In the genomic region with DNA sequence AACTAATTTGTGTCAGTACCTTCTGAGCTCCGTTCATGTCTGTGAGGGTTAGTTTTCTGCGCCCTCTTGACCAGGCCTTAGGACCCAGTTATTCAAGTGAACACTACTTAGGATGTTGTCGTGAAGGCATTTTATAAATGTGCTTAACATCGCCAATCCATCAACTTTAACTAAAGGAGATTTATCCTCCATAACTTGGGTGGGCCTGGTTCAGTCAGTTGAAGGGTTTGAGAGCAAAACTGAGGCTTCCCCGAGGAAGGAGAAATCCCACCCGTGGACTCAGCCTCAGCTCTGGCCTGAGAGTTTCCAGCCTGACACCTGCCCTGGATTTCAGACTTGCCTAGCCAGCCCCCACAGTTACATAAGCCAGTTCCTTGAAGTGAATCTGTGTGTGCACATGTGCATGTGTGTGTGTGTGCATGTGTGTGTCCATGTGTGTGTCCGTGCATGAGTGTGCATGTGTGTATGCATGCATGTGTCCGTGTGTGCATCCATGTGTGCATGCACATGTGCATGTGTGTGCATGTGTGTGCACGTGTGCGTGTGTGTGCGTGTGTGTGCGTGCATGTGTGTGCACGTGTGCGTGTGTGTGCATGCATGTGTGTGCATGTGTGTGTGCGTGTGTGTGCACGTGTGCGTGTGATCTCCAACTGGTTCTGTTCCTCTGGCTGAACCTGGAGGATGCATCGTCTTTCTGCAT, we compare ENCODE assay signal across 2 cellular contexts.
TF ChIP-seq lines count a peak whose summit lies in the region.

No MANE protein-coding gene starts in this region.

TF ChIP-seq in HepG2, 621 proteins besides CTCF, POLR2A, EP300 and RAD21:
- TF ChIP-seq, protein P1, sequence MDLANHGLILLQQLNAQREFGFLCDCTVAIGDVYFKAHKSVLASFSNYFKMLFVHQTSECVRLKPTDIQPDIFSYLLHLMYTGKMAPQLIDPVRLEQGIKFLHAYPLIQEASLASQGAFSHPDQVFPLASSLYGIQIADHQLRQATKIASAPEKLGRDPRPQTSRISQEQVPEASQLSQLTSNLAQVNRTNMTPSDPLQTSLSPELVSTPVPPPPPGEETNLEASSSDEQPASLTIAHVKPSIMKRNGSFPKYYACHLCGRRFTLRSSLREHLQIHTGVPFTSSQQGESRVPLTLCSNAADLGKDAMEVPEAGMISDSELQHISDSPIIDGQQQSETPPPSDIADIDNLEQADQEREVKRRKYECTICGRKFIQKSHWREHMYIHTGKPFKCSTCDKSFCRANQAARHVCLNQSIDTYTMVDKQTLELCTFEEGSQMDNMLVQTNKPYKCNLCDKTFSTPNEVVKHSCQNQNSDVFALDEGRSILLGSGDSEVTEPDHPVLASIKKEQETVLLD (CRISPR knock-in tag; IDR thresholded peaks at IDR 0.05; ENCODE audit: low read depth), result no peak
- TF ChIP-seq, protein P2, sequence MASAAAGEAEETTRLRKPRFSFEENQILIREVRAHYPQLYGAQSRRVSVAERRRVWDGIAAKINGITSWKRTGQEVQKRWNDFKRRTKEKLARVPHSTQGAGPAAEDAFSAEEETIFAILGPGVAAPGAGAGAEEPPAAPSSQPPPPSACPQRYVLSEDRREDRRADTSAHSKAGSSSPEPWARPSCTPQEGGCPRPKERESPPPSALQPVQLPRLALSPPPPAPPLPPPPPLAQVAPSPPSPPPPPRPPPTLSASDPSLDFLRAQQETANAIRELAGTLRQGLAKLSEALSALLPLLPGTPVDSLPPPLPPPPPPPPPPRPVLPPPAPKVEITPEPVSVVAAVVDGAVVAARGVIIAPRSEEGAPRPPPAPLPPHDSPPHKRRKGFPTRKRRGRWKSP (CRISPR knock-in tag; IDR thresholded peaks at IDR 0.05), result no peak
- TF ChIP-seq ZNF256 (CRISPR knock-in tag; conservative IDR thresholded peaks at IDR 0.05), result no peak
- TF ChIP-seq FOXM1 (CRISPR knock-in tag; IDR thresholded peaks at IDR 0.05), result no peak
- TF ChIP-seq, protein P3, sequence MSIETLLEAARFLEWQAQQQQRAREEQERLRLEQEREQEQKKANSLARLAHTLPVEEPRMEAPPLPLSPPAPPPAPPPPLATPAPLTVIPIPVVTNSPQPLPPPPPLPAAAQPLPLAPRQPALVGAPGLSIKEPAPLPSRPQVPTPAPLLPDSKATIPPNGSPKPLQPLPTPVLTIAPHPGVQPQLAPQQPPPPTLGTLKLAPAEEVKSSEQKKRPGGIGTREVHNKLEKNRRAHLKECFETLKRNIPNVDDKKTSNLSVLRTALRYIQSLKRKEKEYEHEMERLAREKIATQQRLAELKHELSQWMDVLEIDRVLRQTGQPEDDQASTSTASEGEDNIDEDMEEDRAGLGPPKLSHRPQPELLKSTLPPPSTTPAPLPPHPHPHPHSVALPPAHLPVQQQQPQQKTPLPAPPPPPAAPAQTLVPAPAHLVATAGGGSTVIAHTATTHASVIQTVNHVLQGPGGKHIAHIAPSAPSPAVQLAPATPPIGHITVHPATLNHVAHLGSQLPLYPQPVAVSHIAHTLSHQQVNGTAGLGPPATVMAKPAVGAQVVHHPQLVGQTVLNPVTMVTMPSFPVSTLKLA (IDR thresholded peaks at IDR 0.05), result peak; percentile 98
- no peak for TF ChIP-seq SSRP1 (CRISPR knock-in tag; IDR thresholded peaks at IDR 0.05)
- TF ChIP-seq KDM2A (CRISPR knock-in tag; IDR thresholded peaks at IDR 0.05; ENCODE audit: borderline replicate concordance, low read depth), result no peak

TF ChIP-seq in IMR-90, 13 proteins besides CTCF, POLR2A, EP300 and RAD21:
- no peak for TF ChIP-seq CHD1 (IDR thresholded peaks at IDR 0.05; ENCODE audit: low read depth, low read length)
- TF ChIP-seq, protein P4, sequence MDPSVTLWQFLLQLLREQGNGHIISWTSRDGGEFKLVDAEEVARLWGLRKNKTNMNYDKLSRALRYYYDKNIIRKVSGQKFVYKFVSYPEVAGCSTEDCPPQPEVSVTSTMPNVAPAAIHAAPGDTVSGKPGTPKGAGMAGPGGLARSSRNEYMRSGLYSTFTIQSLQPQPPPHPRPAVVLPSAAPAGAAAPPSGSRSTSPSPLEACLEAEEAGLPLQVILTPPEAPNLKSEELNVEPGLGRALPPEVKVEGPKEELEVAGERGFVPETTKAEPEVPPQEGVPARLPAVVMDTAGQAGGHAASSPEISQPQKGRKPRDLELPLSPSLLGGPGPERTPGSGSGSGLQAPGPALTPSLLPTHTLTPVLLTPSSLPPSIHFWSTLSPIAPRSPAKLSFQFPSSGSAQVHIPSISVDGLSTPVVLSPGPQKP (IDR thresholded peaks at IDR 0.05; ENCODE audit: borderline replicate concordance, low read depth, low read length), result no peak
- TF ChIP-seq, protein P5, sequence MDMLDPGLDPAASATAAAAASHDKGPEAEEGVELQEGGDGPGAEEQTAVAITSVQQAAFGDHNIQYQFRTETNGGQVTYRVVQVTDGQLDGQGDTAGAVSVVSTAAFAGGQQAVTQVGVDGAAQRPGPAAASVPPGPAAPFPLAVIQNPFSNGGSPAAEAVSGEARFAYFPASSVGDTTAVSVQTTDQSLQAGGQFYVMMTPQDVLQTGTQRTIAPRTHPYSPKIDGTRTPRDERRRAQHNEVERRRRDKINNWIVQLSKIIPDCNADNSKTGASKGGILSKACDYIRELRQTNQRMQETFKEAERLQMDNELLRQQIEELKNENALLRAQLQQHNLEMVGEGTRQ (IDR thresholded peaks at IDR 0.05; ENCODE audit: low read depth, low read length), result no peak
- TF ChIP-seq BHLHE40 (IDR thresholded peaks at IDR 0.05; ENCODE audit: low read depth, low read length), result no peak
- no peak for TF ChIP-seq MAZ (IDR thresholded peaks at IDR 0.05; ENCODE audit: borderline replicate concordance, low read depth, low read length)
- TF ChIP-seq NFE2L2 (IDR thresholded peaks at IDR 0.05; ENCODE audit: low read depth, low read length), result no peak
